ENCODE assay signal across 9 cellular contexts in genomic region chr9:33116855-33117254, GRCh38. TPM values are rescaled to one million over a fixed set of nuclear protein-coding genes. Genes with fewer than 3 reads are reported as not detected.
DNase-seq lines count a peak whose midpoint lies in the region; ATAC-seq and TF ChIP-seq lines count a peak whose summit lies in the region.
"Had no signal": no experiment of that assay in that cellular context is flagged by ENCODE, and none has a peak within 500 bp of the region (broad histone marks: within the 10 kb centered on the region; RNA-seq: fewer than 3 reads in every experiment).

No MANE protein-coding gene starts in this region.

- no peaks in the 10 kb centered on the region for H3K27me3 ChIP-seq in MM.1S (replicated peaks; ENCODE audit: insufficient read depth, low read length)

- peaks cover 19% of the 10 kb centered on the region for H3K4me1 ChIP-seq in MM.1S (ENCODE audit: low read length)

- H3K27ac Mint-ChIP-seq in central memory CD8-positive, alpha-beta T cell (ENCODE audit: low read depth) = peak overlapping the region; percentile 62
- H3K27ac Mint-ChIP-seq in progenitor cell of endocrine pancreas = peak overlapping the region; percentile 58

- H3K9me3 Mint-ChIP-seq in central memory CD8-positive, alpha-beta T cell = no peaks in the 10 kb centered on the region
- H3K9me3 Mint-ChIP-seq in progenitor cell of endocrine pancreas (ENCODE audit: low read depth) = no peaks in the 10 kb centered on the region

- H3K36me3 ChIP-seq in MM.1S (replicated peaks; ENCODE audit: insufficient read depth, low read length) = no peaks in the 10 kb centered on the region

- 0 out of 2 replicates have a peak, but pooled peaks cover 3% of the 10 kb centered on the region for H3K79me2 ChIP-seq in MM.1S (ENCODE audit: low read length)

- no peak overlapping the region for H3K4me2 ChIP-seq in MM.1S (ENCODE audit: low read depth, low read length)

- no peaks in the 10 kb centered on the region for H3K9me2 ChIP-seq in MM.1S (replicated peaks; ENCODE audit: insufficient read depth, low read length)

- no peak overlapping the region for H3K9ac ChIP-seq in MM.1S (ENCODE audit: low read length)

- peaks cover 39% of the 10 kb centered on the region for H3K4me1 Mint-ChIP-seq in central memory CD8-positive, alpha-beta T cell
- no peaks in the 10 kb centered on the region for H3K4me1 Mint-ChIP-seq in progenitor cell of endocrine pancreas (ENCODE audit: low read depth)

- no peak overlapping the region for H2AFZ ChIP-seq in MM.1S (ENCODE audit: low read length)

- ATAC-seq in GM18511 (IDR thresholded peaks at IDR 0.05; ENCODE audit: unreplicated experiment) (peak; percentile 72), HG03139 (IDR thresholded peaks at IDR 0.05; ENCODE audit: unreplicated experiment) (no peak)
- no peak for ATAC-seq in central memory CD8-positive, alpha-beta T cell (replicated peaks; ENCODE audit: extremely low read depth, poor library complexity, severe bottlenecking)

- no peak overlapping the region for H3K4me3 ChIP-seq in MM.1S (ENCODE audit: low read length)

- H3F3A ChIP-seq in MM.1S (ENCODE audit: insufficient read depth, low read length) = 0 out of 2 replicates have a peak, but pooled peaks cover 8% of the 10 kb centered on the region

- H3K27ac ChIP-seq in MM.1S (ENCODE audit: low read length) = peak overlapping the region; percentile 21; the same call in 1 of the 2 replicates

- no peaks in the 10 kb centered on the region for H3K27me3 Mint-ChIP-seq in central memory CD8-positive, alpha-beta T cell
- no peaks in the 10 kb centered on the region for H3K27me3 Mint-ChIP-seq in progenitor cell of endocrine pancreas

- H3K4me3 Mint-ChIP-seq in central memory CD8-positive, alpha-beta T cell = peak overlapping the region; percentile 4
- H3K4me3 Mint-ChIP-seq in progenitor cell of endocrine pancreas (ENCODE audit: low read depth) = no peak overlapping the region

- no peaks in the 10 kb centered on the region for H3K9me3 ChIP-seq in MM.1S (replicated peaks; ENCODE audit: insufficient read depth, low read length)

- no peak for TF ChIP-seq CTCF in MM.1S (IDR thresholded peaks at IDR 0.05; ENCODE audit: low read length)
- TF ChIP-seq CTCF in progenitor cell of endocrine pancreas (IDR thresholded peaks at IDR 0.05; ENCODE audit: unreplicated experiment) = no peak

- DNase-seq in MM.1S = no peak
- DNase-seq in central memory CD8-positive, alpha-beta T cell (ENCODE audit: low spot score in 2 of 2) = no peak
- no peak for DNase-seq in progenitor cell of endocrine pancreas (ENCODE audit: low spot score, unreplicated experiment)
- DNase-seq in NCI-H526 treated with DMSO at 0.1 percent for 48 hours (lab: John Stamatoyannopoulos, UW) = no peak
- DNase-seq in COR-L47 (lab: John Stamatoyannopoulos, UW) = no peak
- no peak for DNase-seq in activated CD4-positive, alpha-beta T cell treated with anti-CD3 and anti-CD28 coated beads for 4 hours
- DNase-seq: amygdala had no signal

- H4K20me1 ChIP-seq in MM.1S (ENCODE audit: insufficient read depth, low read length) = no peaks in the 10 kb centered on the region

- peaks cover 71% of the 10 kb centered on the region for H3K36me3 Mint-ChIP-seq in central memory CD8-positive, alpha-beta T cell (ENCODE audit: insufficient read depth)
- H3K36me3 Mint-ChIP-seq in progenitor cell of endocrine pancreas (ENCODE audit: insufficient read depth) = peaks cover 8% of the 10 kb centered on the region

RNA-seq across cellular contexts. Expression of gene SMU1, which starts 40.4 kb away (rescaled TPM):
- total RNA-seq in progenitor cell of endocrine pancreas = 25.2 and 25.4 TPM in 2 replicates

RNA-seq across cellular contexts. Expression of gene B4GALT1, which starts 50.3 kb away (rescaled TPM):
- total RNA-seq in progenitor cell of endocrine pancreas = 49.9 and 53.1 TPM in 2 replicates
